Comparison of ENCODE assay signal across 1 cellular context in genomic region chr3:46013316-46014094, GRCh38.
A peak's percentile ranks its signal among the peaks of the same experiment; 100 is the strongest.
TF ChIP-seq lines count a peak whose summit lies in the region.

No MANE protein-coding gene starts in this region.

TF ChIP-seq in K562, 482 proteins besides CTCF, POLR2A, EP300 and RAD21 (continued from another document and continues in another):
- TF ChIP-seq ZNF318 (IDR thresholded peaks at IDR 0.05; ENCODE audit: borderline replicate concordance in 1 of 2, low read depth in 1 of 2): no peak
- no peak for TF ChIP-seq ELF1 (tag; IDR thresholded peaks at IDR 0.05)
- no peak for TF ChIP-seq SNAPC5 (CRISPR knock-in tag; IDR thresholded peaks at IDR 0.05)
- no peak for TF ChIP-seq CHAMP1 (IDR thresholded peaks at IDR 0.05)
- no peak for TF ChIP-seq SP2 (IDR thresholded peaks at IDR 0.05; ENCODE audit: extremely low read depth, low read depth, low read length, poor library complexity, severe bottlenecking)
- no peak for TF ChIP-seq SMC3 (conservative IDR thresholded peaks at IDR 0.05; ENCODE audit: insufficient read depth, low read depth, low read length)
- TF ChIP-seq C11orf30 (IDR thresholded peaks at IDR 0.05; ENCODE audit: low read depth): peak; percentile 73; the same call in 1 of the 2 replicates
- no peak for TF ChIP-seq GABPB1 (CRISPR knock-in tag; IDR thresholded peaks at IDR 0.05)
- no peak for TF ChIP-seq ARID4B (CRISPR knock-in tag; IDR thresholded peaks at IDR 0.05)
- no peak for TF ChIP-seq MYNN (IDR thresholded peaks at IDR 0.05)
- no peak for TF ChIP-seq MYNN (CRISPR knock-in tag; IDR thresholded peaks at IDR 0.05)
- no peak for TF ChIP-seq CGGBP1 (CRISPR knock-in tag; IDR thresholded peaks at IDR 0.05)
- TF ChIP-seq ARNT (IDR thresholded peaks at IDR 0.05): no peak
- TF ChIP-seq USF1 (CRISPR knock-in tag; IDR thresholded peaks at IDR 0.05): no peak
- TF ChIP-seq ETV1 (tag; conservative IDR thresholded peaks at IDR 0.05; ENCODE audit: low read depth): 0 out of 2 replicates have a peak, but pooled peaks have one; percentile 8
- TF ChIP-seq HNRNPH1 (optimal IDR thresholded peaks at IDR 0.05; ENCODE audit: low read depth, low read length): no peak
- TF ChIP-seq LCOR (CRISPR knock-in tag; IDR thresholded peaks at IDR 0.05): no peak
- no peak for TF ChIP-seq NELFE (IDR thresholded peaks at IDR 0.05; ENCODE audit: insufficient read depth, insufficient read length)
- TF ChIP-seq BDP1 (IDR thresholded peaks at IDR 0.05; ENCODE audit: insufficient read depth, insufficient read length): no peak
- TF ChIP-seq E4F1 (CRISPR knock-in tag; IDR thresholded peaks at IDR 0.05; ENCODE audit: borderline replicate concordance): no peak
- TF ChIP-seq NRF1 (conservative IDR thresholded peaks at IDR 0.05 in 1 of 2, IDR thresholded peaks at IDR 0.05 in 1 of 2): no peak
- peak; percentile 59; the same call in 1 of the 2 replicates for TF ChIP-seq MEF2D (tag; conservative IDR thresholded peaks at IDR 0.05; ENCODE audit: low read depth)
- no peak for TF ChIP-seq ZBTB7A (IDR thresholded peaks at IDR 0.05; ENCODE audit: borderline replicate concordance, control insufficient read depth, low read depth, low read length)
- no peak for TF ChIP-seq ZNF253 (CRISPR knock-in tag; conservative IDR thresholded peaks at IDR 0.05)
- no peak for TF ChIP-seq PRDM10 (IDR thresholded peaks at IDR 0.05; ENCODE audit: partially characterized antibody)
- no peak for TF ChIP-seq ZNF551 (CRISPR knock-in tag; IDR thresholded peaks at IDR 0.05)
